Comparison of ENCODE assay signal across 1 cellular context in the genomic region with DNA sequence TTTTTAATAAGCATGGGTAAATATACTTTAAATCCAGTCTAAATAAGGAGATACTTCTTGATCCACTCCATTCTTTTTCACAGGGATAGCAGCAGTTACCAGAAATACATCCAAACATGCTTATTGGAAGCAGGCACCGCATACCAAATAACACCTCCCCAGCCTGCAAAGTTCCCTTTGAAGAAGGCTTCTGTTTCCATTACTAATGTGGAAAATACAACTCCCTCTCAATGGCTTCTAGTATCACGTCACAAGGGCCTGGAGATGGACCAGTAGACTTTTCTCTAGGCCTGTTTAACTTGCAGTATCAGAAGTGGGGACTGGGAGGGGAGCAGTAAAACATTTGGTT.
TF ChIP-seq lines count a peak whose summit lies in the region.

No MANE protein-coding gene starts in this region.

TF ChIP-seq in GM12891, 5 proteins besides CTCF, POLR2A, EP300 and RAD21 (continued from another document):
- TF ChIP-seq POU2F2 (IDR thresholded peaks at IDR 0.05; ENCODE audit: low read depth, low read length): no peak
- no peak for TF ChIP-seq TAF1 (IDR thresholded peaks at IDR 0.05; ENCODE audit: low read depth, low read length)
- TF ChIP-seq SPI1 (IDR thresholded peaks at IDR 0.05; ENCODE audit: low read depth, low read length): no peak
- no peak for TF ChIP-seq POLR2AphosphoS5 (IDR thresholded peaks at IDR 0.05; ENCODE audit: low read depth, low read length)
